ENCODE assay signal across 34 cellular contexts in genomic region chr3:458614-459375, GRCh38.
A peak's percentile ranks its signal among the peaks of the same experiment; 100 is the strongest.
DNase-seq lines count a peak whose midpoint lies in the region; ATAC-seq and TF ChIP-seq lines count a peak whose summit lies in the region.
"Had no signal": no experiment of that assay in that cellular context is flagged by ENCODE, and none has a peak within 500 bp of the region (broad histone marks: within the 10 kb centered on the region; RNA-seq: fewer than 3 reads in every experiment).

No MANE protein-coding gene starts in this region.

- TF ChIP-seq CTCF in WERI-Rb-1 (IDR thresholded peaks at IDR 0.05; ENCODE audit: low read depth, low read length) (no peak), suprapubic skin (IDR thresholded peaks at IDR 0.05) (no peak), GM20000 (IDR thresholded peaks at IDR 0.05; ENCODE audit: extremely low read depth, missing control alignments) (no peak), adrenal gland (IDR thresholded peaks at IDR 0.05) (no peak)

- TF ChIP-seq POLR2A in suprapubic skin (IDR thresholded peaks at IDR 0.05) (no peak), adrenal gland (IDR thresholded peaks at IDR 0.05) (no peak)

- no peak overlapping the region for H3K4me3 Mint-ChIP-seq in activated CD4-positive, alpha-beta memory T cell treated with anti-CD3 and anti-CD28 coated beads, Interleukin-2, amount 10 ng/mL, durations not matched to agents 7 days and 5 days
- H3K4me3 Mint-ChIP-seq: activated CD8-positive, alpha-beta T cell treated with anti-CD3 and anti-CD28 coated beads, Interleukin-2, amount 10 ng/mL, durations not matched to agents 7 days and 5 days; activated naive CD8-positive, alpha-beta T cell treated with anti-CD3 and anti-CD28 coated beads, Interleukin-2, amount 10 ng/mL, durations not matched to agents 7 days and 5 days; effector memory CD8-positive, alpha-beta T cell; naive B cell; stimulated activated naive B cell treated with anti-CD40 and anti-IgM and Interleukin-4, amounts not matched to agents 10 μg/mL and 1 μg/mL and 100 μg/mL, for 72 hours had no signal

- POLR2A ChIA-PET in activated CD4-positive, alpha-beta memory T cell treated with anti-CD3 and anti-CD28 coated beads, Interleukin-2, amount 10 ng/mL, durations not matched to agents 7 days and 5 days (lab: Charles Lee): no interaction called here

- no peaks in the 10 kb centered on the region for H3K4me1 Mint-ChIP-seq in activated CD4-positive, alpha-beta memory T cell treated with anti-CD3 and anti-CD28 coated beads, Interleukin-2, amount 10 ng/mL, durations not matched to agents 7 days and 5 days
- H3K4me1 Mint-ChIP-seq: activated naive CD8-positive, alpha-beta T cell treated with anti-CD3 and anti-CD28 coated beads, Interleukin-2, amount 10 ng/mL, durations not matched to agents 7 days and 5 days; naive B cell; stimulated activated naive B cell treated with anti-CD40 and anti-IgM and Interleukin-4, amounts not matched to agents 10 μg/mL and 1 μg/mL and 100 μg/mL, for 72 hours had no signal

- intact Hi-C loops in adrenal gland (cut with DNase I): no loop called here

- H3K36me3 ChIP-seq in WERI-Rb-1 (no peaks in the 10 kb centered on the region), suprapubic skin (no peaks in the 10 kb centered on the region), adrenal gland (replicated peaks in 1 of 2) (no peaks in the 10 kb centered on the region)
- H3K36me3 ChIP-seq: BLaER1 treated with 17β-estradiol and CSF1 and Interleukin-3, amounts not matched to agents 10 nM and 100 nM; left lung; Peyer's patch had no signal

- H3K36me3 Mint-ChIP-seq in activated CD4-positive, alpha-beta memory T cell treated with anti-CD3 and anti-CD28 coated beads, Interleukin-2, amount 10 ng/mL, durations not matched to agents 7 days and 5 days (ENCODE audit: low read depth): no peaks in the 10 kb centered on the region
- H3K36me3 Mint-ChIP-seq: activated naive CD8-positive, alpha-beta T cell treated with anti-CD3 and anti-CD28 coated beads, Interleukin-2, amount 10 ng/mL, durations not matched to agents 7 days and 5 days; naive B cell; stimulated activated naive B cell treated with anti-CD40 and anti-IgM and Interleukin-4, amounts not matched to agents 10 μg/mL and 1 μg/mL and 100 μg/mL, for 72 hours had no signal

- H3K9me3 ChIP-seq in WERI-Rb-1 (ENCODE audit: severe bottlenecking): no peaks in the 10 kb centered on the region
- no peaks in the 10 kb centered on the region for H3K9me3 ChIP-seq in suprapubic skin
- no peaks in the 10 kb centered on the region for H3K9me3 ChIP-seq in adrenal gland (replicated peaks in 1 of 3)
- H3K9me3 ChIP-seq: BLaER1 treated with 17β-estradiol and CSF1 and Interleukin-3, amounts not matched to agents 10 nM and 100 nM; body of pancreas; Peyer's patch; testis had no signal

- H3K27me3 Mint-ChIP-seq in activated CD4-positive, alpha-beta memory T cell treated with anti-CD3 and anti-CD28 coated beads, Interleukin-2, amount 10 ng/mL, durations not matched to agents 7 days and 5 days: no peaks in the 10 kb centered on the region
- H3K27me3 Mint-ChIP-seq: activated naive CD8-positive, alpha-beta T cell treated with anti-CD3 and anti-CD28 coated beads, Interleukin-2, amount 10 ng/mL, durations not matched to agents 7 days and 5 days; effector memory CD8-positive, alpha-beta T cell; naive B cell; stimulated activated naive B cell treated with anti-CD40 and anti-IgM and Interleukin-4, amounts not matched to agents 10 μg/mL and 1 μg/mL and 100 μg/mL, for 72 hours had no signal

- H3K27me3 ChIP-seq in WERI-Rb-1 (ENCODE audit: insufficient read depth, low read depth, severe bottlenecking): no peaks in the 10 kb centered on the region
- H3K27me3 ChIP-seq in suprapubic skin: no peaks in the 10 kb centered on the region
- no peaks in the 10 kb centered on the region for H3K27me3 ChIP-seq in adrenal gland
- H3K27me3 ChIP-seq: BLaER1 treated with 17β-estradiol and CSF1 and Interleukin-3, amounts not matched to agents 10 nM and 100 nM; body of pancreas; left lung; Peyer's patch; testis had no signal

- ATAC-seq in HG03439 (IDR thresholded peaks at IDR 0.05; ENCODE audit: unreplicated experiment): peak; percentile 69
- ATAC-seq: activated CD8-positive, alpha-beta T cell treated with anti-CD3 and anti-CD28 coated beads, Interleukin-2, amount 10 ng/mL, durations not matched to agents 7 days and 5 days; body of pancreas; effector memory CD8-positive, alpha-beta T cell; esophagus mucosa; GM12878; HCT116; left lung; right cardiac atrium; stimulated activated naive B cell treated with anti-CD40 and anti-IgM and Interleukin-4, amounts not matched to agents 10 μg/mL and 1 μg/mL and 100 μg/mL, for 72 hours had no signal

- WGBS in suprapubic skin: 68% methylated on average over 9 of the region's 9 CpGs
- 45 to 54% (median 49%) methylated on average over 9 of the region's 9 CpGs for WGBS in adrenal gland, 4 donors

- H3K4me3 ChIP-seq in WERI-Rb-1 (ENCODE audit: low read depth, low read length) (peak overlapping the region; percentile 39), suprapubic skin (no peak overlapping the region), adrenal gland (no peak overlapping the region)
- H3K4me3 ChIP-seq: BLaER1 treated with 17β-estradiol and CSF1 and Interleukin-3, amounts not matched to agents 10 nM and 100 nM; body of pancreas; GM12878; left lung; Peyer's patch; testis had no signal

- no peak for TF ChIP-seq EP300 in suprapubic skin (IDR thresholded peaks at IDR 0.05)

- CTCF ChIA-PET in activated CD4-positive, alpha-beta memory T cell treated with anti-CD3 and anti-CD28 coated beads, Interleukin-2, amount 10 ng/mL, durations not matched to agents 7 days and 5 days (lab: Charles Lee): no interaction called here

- no peaks in the 10 kb centered on the region for H3K4me1 ChIP-seq in suprapubic skin
- no peaks in the 10 kb centered on the region for H3K4me1 ChIP-seq in adrenal gland (replicated peaks in 1 of 2)
- H3K4me1 ChIP-seq: BLaER1 treated with 17β-estradiol and CSF1 and Interleukin-3, amounts not matched to agents 10 nM and 100 nM; body of pancreas; left lung; Peyer's patch; testis had no signal

- peak overlapping the region; percentile 6; the same call in 1 of the 2 replicates for H3K27ac ChIP-seq in WERI-Rb-1
- no peak overlapping the region for H3K27ac ChIP-seq in suprapubic skin
- H3K27ac ChIP-seq in adrenal gland: no peak overlapping the region
- H3K27ac ChIP-seq: BLaER1 treated with 17β-estradiol and CSF1 and Interleukin-3, amounts not matched to agents 10 nM and 100 nM; body of pancreas; KMS-11; left lung; Peyer's patch; testis had no signal

- no peak overlapping the region for H3K27ac Mint-ChIP-seq in activated CD4-positive, alpha-beta memory T cell treated with anti-CD3 and anti-CD28 coated beads, Interleukin-2, amount 10 ng/mL, durations not matched to agents 7 days and 5 days
- H3K27ac Mint-ChIP-seq: activated CD8-positive, alpha-beta T cell treated with anti-CD3 and anti-CD28 coated beads, Interleukin-2, amount 10 ng/mL, durations not matched to agents 7 days and 5 days; activated naive CD8-positive, alpha-beta T cell treated with anti-CD3 and anti-CD28 coated beads, Interleukin-2, amount 10 ng/mL, durations not matched to agents 7 days and 5 days; effector memory CD8-positive, alpha-beta T cell; naive B cell; stimulated activated naive B cell treated with anti-CD40 and anti-IgM and Interleukin-4, amounts not matched to agents 10 μg/mL and 1 μg/mL and 100 μg/mL, for 72 hours had no signal

- in situ Hi-C loops in G401 (cut with HindIII; ENCODE audit: low sequenced_read_pairs): no loop called here

- DNase-seq in G401 (ENCODE audit: low spot score): peak; percentile 82
- peak; percentile 25 for DNase-seq in WERI-Rb-1
- peak; percentile 30 for DNase-seq in medulla oblongata (ENCODE audit: extremely low spot score)
- DNase-seq in suprapubic skin (ENCODE audit: low spot score in 2 of 2): no peak
- DNase-seq in activated CD4-positive, alpha-beta memory T cell treated with anti-CD3 and anti-CD28 coated beads, Interleukin-2, amount 10 ng/mL, durations not matched to agents 7 days and 5 days: no peak
- no peak for DNase-seq in GM20000 (ENCODE audit: low spot score)
- no peak for DNase-seq in adrenal gland
- DNase-seq: activated CD4-positive, CD25-positive, alpha-beta regulatory T cell treated with anti-CD3 and anti-CD28 coated beads, Interleukin-2, amount 50 U/mL, for 72 hours; activated CD8-positive, alpha-beta T cell treated with anti-CD3 and anti-CD28 coated beads, Interleukin-2, amount 10 ng/mL, durations not matched to agents 7 days and 5 days; activated effector memory CD4-positive, alpha-beta T cell treated with anti-CD3 and anti-CD28 coated beads, Interleukin-2, amount 50 U/mL, for 16 hours; activated naive CD8-positive, alpha-beta T cell treated with anti-CD3 and anti-CD28 coated beads, Interleukin-2, amount 10 ng/mL, durations not matched to agents 7 days and 5 days; activated T-cell treated with anti-CD3 and anti-CD28 coated beads for 4 hours; body of pancreas; COR-L47; effector memory CD8-positive, alpha-beta T cell; foreskin melanocyte; left lung; naive B cell; NCI-H1930; NCI-H345; NK-92 treated with Interleukin-12 subunit alpha and Interleukin-12 subunit beta, amount 100 ng/mL, for 24 hours; Peyer's patch; right cardiac atrium; SIG-M5; stimulated activated CD4-positive, alpha-beta T cell treated with anti-CD3 and anti-CD28 coated beads, Interleukin-4, amount 100 ng/mL, for 24 hours; stimulated activated naive B cell treated with anti-CD40 and anti-IgM and Interleukin-4, amounts not matched to agents 10 μg/mL and 1 μg/mL and 100 μg/mL, for 72 hours; T-helper 1 cell; testis had no signal

- no peaks in the 10 kb centered on the region for H3K9me3 Mint-ChIP-seq in activated CD4-positive, alpha-beta memory T cell treated with anti-CD3 and anti-CD28 coated beads, Interleukin-2, amount 10 ng/mL, durations not matched to agents 7 days and 5 days
- H3K9me3 Mint-ChIP-seq: stimulated activated naive B cell treated with anti-CD40 and anti-IgM and Interleukin-4, amounts not matched to agents 10 μg/mL and 1 μg/mL and 100 μg/mL, for 72 hours had no signal

Comparison
In these comparisons a context has a peak if more than half of its experiments do, and no peak if none do; other contexts are left out.
1. DNase-seq: peak in G401 (single experiment), WERI-Rb-1 (single experiment) and medulla oblongata (single experiment); none in suprapubic skin (0 of 2), activated CD4-positive, alpha-beta memory T cell treated with anti-CD3 and anti-CD28 coated beads, Interleukin-2, amount 10 ng/mL, durations not matched to agents 7 days and 5 days (single experiment), GM20000 (single experiment) and adrenal gland (0 of 7).